Comparison of ENCODE assay signal across 27 cellular contexts in genomic region chr11:120630100-120630499, GRCh38.
"Had no signal": no experiment of that assay in that cellular context is flagged by ENCODE, and none has a peak within 500 bp of the region (broad histone marks: within the 10 kb centered on the region; RNA-seq: fewer than 3 reads in every experiment).

No MANE protein-coding gene starts in this region.

- H3K79me2 ChIP-seq: parathyroid adenoma had no signal

- H3K9me3 ChIP-seq: esophagus squamous epithelium, suprapubic skin, transverse colon, upper lobe of right lung, uterus had no signal

- FAIRE-seq: kidney had no signal

- H3K27me3 ChIP-seq: transverse colon, upper lobe of right lung, uterus had no signal

- H3K4me2 ChIP-seq: smooth muscle cell had no signal

- H3K4me3 ChIP-seq: coronary artery, esophagus squamous epithelium, smooth muscle cell, suprapubic skin, transverse colon, upper lobe of right lung, uterus had no signal

- H2AFZ ChIP-seq: parathyroid adenoma had no signal

- H3K4me3 Mint-ChIP-seq: naive thymus-derived CD4-positive, alpha-beta T cell; nephron progenitor cell; stimulated activated naive CD8-positive, alpha-beta T cell treated with anti-CD3 and anti-CD28 coated beads, Interleukin-15, amount 100 ng/mL, for 72 hours had no signal

- H3K27ac ChIP-seq: coronary artery, esophagus squamous epithelium, parathyroid adenoma, suprapubic skin, transverse colon, upper lobe of right lung, uterus had no signal

- H3K36me3 Mint-ChIP-seq: naive thymus-derived CD4-positive, alpha-beta T cell had no signal

- H3K27ac Mint-ChIP-seq: naive thymus-derived CD4-positive, alpha-beta T cell; nephron progenitor cell; progenitor cell of endocrine pancreas; stimulated activated naive CD8-positive, alpha-beta T cell treated with anti-CD3 and anti-CD28 coated beads, Interleukin-15, amount 100 ng/mL, for 72 hours had no signal

- ATAC-seq: left lobe of liver; naive thymus-derived CD4-positive, alpha-beta T cell; sciatic nerve; stimulated activated naive CD8-positive, alpha-beta T cell treated with anti-CD3 and anti-CD28 coated beads, Interleukin-15, amount 100 ng/mL, for 72 hours; upper lobe of right lung had no signal

- H3K36me3 ChIP-seq: esophagus squamous epithelium, suprapubic skin, transverse colon, upper lobe of right lung, uterus had no signal

- DNase-seq: dermis blood vessel endothelial cell; effector memory CD4-positive, alpha-beta T cell; erythroblast; esophagus squamous epithelium; foreskin melanocyte; hypothalamus; kidney; mesenchymal stem cell; midbrain; naive thymus-derived CD4-positive, alpha-beta T cell; nephron progenitor cell; stimulated activated CD4-positive, alpha-beta T cell treated with anti-CD3 and anti-CD28 coated beads, Interleukin-12 subunit alpha, Interleukin-12 subunit beta, amount 100 ng/mL, for 4 hours; stimulated activated CD4-positive, alpha-beta T cell treated with anti-CD3 and anti-CD28 coated beads, Interleukin-1b, Interleukin-23, amount 100 ng/mL, for 48 hours; stimulated activated CD4-positive, alpha-beta T cell treated with anti-CD3 and anti-CD28 coated beads, Interleukin-4, amount 100 ng/mL, for 1 hour; stimulated activated CD8-positive, alpha-beta memory T cell treated with anti-CD3 and anti-CD28 coated beads, Interleukin-4, amount 100 ng/mL, for 48 hours; stimulated activated naive CD4-positive, alpha-beta T cell; stimulated activated naive CD8-positive, alpha-beta T cell treated with anti-CD3 and anti-CD28 coated beads, Interleukin-15, amount 100 ng/mL, for 72 hours; transverse colon; upper lobe of right lung; uterus had no signal

- H3K4me1 ChIP-seq: esophagus squamous epithelium, parathyroid adenoma, transverse colon, upper lobe of right lung, uterus had no signal

- H3K4me1 Mint-ChIP-seq: stimulated activated naive CD8-positive, alpha-beta T cell treated with anti-CD3 and anti-CD28 coated beads, Interleukin-15, amount 100 ng/mL, for 72 hours had no signal

- H3K9me3 Mint-ChIP-seq: naive thymus-derived CD4-positive, alpha-beta T cell; nephron progenitor cell; stimulated activated naive CD8-positive, alpha-beta T cell treated with anti-CD3 and anti-CD28 coated beads, Interleukin-15, amount 100 ng/mL, for 72 hours had no signal

- H3K9ac ChIP-seq: parathyroid adenoma had no signal
